In genomic region chr6:37934276-37934675, GRCh38 we compare ENCODE assay signal across 20 cellular contexts.
"Had no signal": no experiment of that assay in that cellular context is flagged by ENCODE, and none has a peak within 500 bp of the region (broad histone marks: within the 10 kb centered on the region; RNA-seq: fewer than 3 reads in every experiment).

No MANE protein-coding gene starts in this region.

- H3K27me3 Mint-ChIP-seq: activated naive CD8-positive, alpha-beta T cell had no signal

- H3K4me3 Mint-ChIP-seq: activated naive CD8-positive, alpha-beta T cell; nephron had no signal

- H3K9ac ChIP-seq: parathyroid adenoma had no signal

- FAIRE-seq: endometrium, islet of Langerhans had no signal

- H3K4me2 ChIP-seq: smooth muscle cell had no signal

- H3K36me3 ChIP-seq: gastroesophageal sphincter, stomach, thoracic aorta, WERI-Rb-1 had no signal

- ATAC-seq: gastroesophageal sphincter, left colon, sciatic nerve had no signal

- H3K4me3 ChIP-seq: coronary artery, gastroesophageal sphincter, lung, smooth muscle cell, stomach, thoracic aorta had no signal

- H3K4me1 ChIP-seq: parathyroid adenoma had no signal

- H2AFZ ChIP-seq: parathyroid adenoma had no signal

- H3K27me3 ChIP-seq: gastroesophageal sphincter, stomach had no signal

- H3K27ac Mint-ChIP-seq: activated naive CD8-positive, alpha-beta T cell; nephron had no signal

- H3K9me3 Mint-ChIP-seq: nephron had no signal

- DNase-seq: activated CD4-positive, alpha-beta T cell treated with anti-CD3 and anti-CD28 coated beads for 1 hour; amniotic stem cell; caudate nucleus; left colon; midbrain; stimulated activated CD4-positive, alpha-beta T cell treated with anti-CD3 and anti-CD28 coated beads, Interleukin-4, amount 100 ng/mL, for 1 hour; stomach; T-helper 2 cell; WERI-Rb-1 had no signal

- H3K27ac ChIP-seq: coronary artery, gastroesophageal sphincter, parathyroid adenoma, stomach, thoracic aorta, WERI-Rb-1 had no signal

- H3K9me3 ChIP-seq: gastroesophageal sphincter, stomach, thoracic aorta had no signal
